Comparison of ENCODE assay signal across 18 cellular contexts in genomic region chr21:31260790-31261189, GRCh38.
"Had no signal": no experiment of that assay in that cellular context is flagged by ENCODE, and none has a peak within 500 bp of the region (broad histone marks: within the 10 kb centered on the region; RNA-seq: fewer than 3 reads in every experiment).

No MANE protein-coding gene starts in this region.

- H3K27ac ChIP-seq: adrenal gland, esophagus squamous epithelium, neutrophil, parathyroid adenoma, VCaP had no signal

- H3K9me3 ChIP-seq: adrenal gland, esophagus squamous epithelium, neutrophil had no signal

- ATAC-seq: left lobe of liver; naive thymus-derived CD8-positive, alpha-beta T cell; stimulated activated effector memory CD8-positive, alpha-beta T cell treated with anti-CD3 and anti-CD28 coated beads, Interleukin-12 subunit alpha, Interleukin-12 subunit beta, amount 100 ng/mL, for 72 hours had no signal

- H3K4me3 ChIP-seq: adrenal gland, esophagus squamous epithelium had no signal

- H3K36me3 ChIP-seq: adrenal gland, neutrophil had no signal

- DNase-seq: activated CD4-positive, alpha-beta T cell treated with anti-CD3 and anti-CD28 coated beads for 1 hour; activated CD4-positive, alpha-beta T cell treated with anti-CD3 and anti-CD28 coated beads, Interleukin-2, amount 50 U/mL, for 48 hours; activated effector memory CD4-positive, alpha-beta T cell treated with Interleukin-2 at 50 U/mL for 16 hours; activated naive CD4-positive, alpha-beta T cell treated with anti-CD3 and anti-CD28 coated beads, Interleukin-2, amount 50 U/mL, for 16 hours; activated T-cell treated with anti-CD3 and anti-CD28 coated beads, Interleukin-2, amount 50 U/mL, for 24 hours; adrenal gland; cortex of kidney; effector CD4-positive, alpha-beta T cell; esophagus squamous epithelium; islet precursor cell; naive thymus-derived CD8-positive, alpha-beta T cell; stimulated activated CD4-positive, alpha-beta T cell treated with anti-CD3 and anti-CD28 coated beads, Interleukin-12 subunit alpha, Interleukin-12 subunit beta, amount 100 ng/mL, for 4 hours; stimulated activated CD4-positive, alpha-beta T cell treated with anti-CD3 and anti-CD28 coated beads, Interleukin-2, amount 100 ng/mL, for 24 hours had no signal

- H3K4me1 ChIP-seq: adrenal gland, esophagus squamous epithelium, parathyroid adenoma had no signal
